In the genomic region with DNA sequence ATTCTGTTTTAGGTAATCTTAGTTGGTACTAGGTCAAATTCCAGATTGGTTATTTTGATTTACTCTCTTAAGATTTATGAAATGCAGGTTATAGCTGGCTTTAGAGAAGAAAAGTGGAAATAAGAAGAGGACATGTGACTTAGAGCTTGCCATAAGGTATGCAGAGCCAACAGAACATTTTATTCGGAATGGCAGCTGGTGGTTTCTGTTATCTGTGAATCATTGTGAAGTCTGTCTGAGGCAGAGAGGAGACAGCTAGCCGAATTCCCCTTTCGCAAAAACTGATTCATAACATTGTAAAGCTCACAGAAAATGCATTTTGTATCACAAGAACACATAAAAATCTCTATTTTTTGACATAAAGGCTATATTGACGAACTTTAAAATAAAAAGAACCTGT, we compare ENCODE assay signal across 13 cellular contexts.
DNase-seq lines count a peak whose midpoint lies in the region; ATAC-seq, FAIRE-seq and TF ChIP-seq lines count a peak whose summit lies in the region.
"Had no signal": no experiment of that assay in that cellular context is flagged by ENCODE, and none has a peak within 500 bp of the region (broad histone marks: within the 10 kb centered on the region; RNA-seq: fewer than 3 reads in every experiment).

No MANE protein-coding gene starts in this region.

- FAIRE-seq in bronchial epithelial cell (lab: Jason Lieb, UNC), result no peak
- no peak for FAIRE-seq in D721Med (lab: Jason Lieb, UNC)
- FAIRE-seq: colon had no signal

- no peaks in the 10 kb centered on the region for H3K27me3 ChIP-seq in bronchial epithelial cell (ENCODE audit: control insufficient read depth, insufficient read depth, low read length)
- H3K27me3 ChIP-seq: heart right ventricle had no signal

- no peaks in the 10 kb centered on the region for H3K4me1 Mint-ChIP-seq in activated T-cell treated with anti-CD3 and anti-CD28 coated beads, Interleukin-2, amount 50 U/mL, for 4 hours (ENCODE audit: low read depth)

- no peak overlapping the region for H3K4me3 Mint-ChIP-seq in activated T-cell treated with anti-CD3 and anti-CD28 coated beads, Interleukin-2, amount 50 U/mL, for 4 hours
- H3K4me3 Mint-ChIP-seq: activated B cell treated with CpG ODN at 0.5 μM for 24 hours; activated T-helper 1 cell treated with anti-CD3 and anti-CD28 coated beads, Interleukin-12 subunit alpha, Interleukin-12 subunit beta, Interleukin-2, Interleukin-4 antibody, amounts not matched to agents 30 ng/mL and 10 ng/mL and 1 ng/mL, durations not matched to agents 14 hours and 24 hours and 36 hours; CD4-positive, CD25-positive, alpha-beta regulatory T cell had no signal

- H3K36me3 ChIP-seq in bronchial epithelial cell (ENCODE audit: control insufficient read depth, insufficient read depth, low read length), result no peaks in the 10 kb centered on the region
- H3K36me3 ChIP-seq: heart right ventricle had no signal

- H3K9me3 Mint-ChIP-seq in activated T-cell treated with anti-CD3 and anti-CD28 coated beads, Interleukin-2, amount 50 U/mL, for 4 hours, result no peaks in the 10 kb centered on the region
- H3K9me3 Mint-ChIP-seq: activated B cell treated with CpG ODN at 0.5 μM for 24 hours; activated T-helper 1 cell treated with anti-CD3 and anti-CD28 coated beads, Interleukin-12 subunit alpha, Interleukin-12 subunit beta, Interleukin-2, Interleukin-4 antibody, amounts not matched to agents 30 ng/mL and 10 ng/mL and 1 ng/mL, durations not matched to agents 14 hours and 24 hours and 36 hours; CD4-positive, CD25-positive, alpha-beta regulatory T cell had no signal

- ATAC-seq in activated T-cell treated with anti-CD3 and anti-CD28 coated beads, Interleukin-2, amount 50 U/mL, for 4 hours, result no peak

- no peaks in the 10 kb centered on the region for H3K27me3 Mint-ChIP-seq in activated T-cell treated with anti-CD3 and anti-CD28 coated beads, Interleukin-2, amount 50 U/mL, for 4 hours (ENCODE audit: low read depth)
- H3K27me3 Mint-ChIP-seq: activated B cell treated with CpG ODN at 0.5 μM for 24 hours; CD4-positive, CD25-positive, alpha-beta regulatory T cell had no signal

- peaks cover 6% of the 10 kb centered on the region for H3K36me3 Mint-ChIP-seq in activated T-cell treated with anti-CD3 and anti-CD28 coated beads, Interleukin-2, amount 50 U/mL, for 4 hours (ENCODE audit: insufficient read depth)

- H3K4me3 ChIP-seq in bronchial epithelial cell (ENCODE audit: low read depth, low read length), result no peak overlapping the region
- H3K4me3 ChIP-seq: heart right ventricle had no signal

- DNase-seq in DMS 273 (lab: John Stamatoyannopoulos, UW; ENCODE audit: unreplicated experiment) (peak; percentile 84), NCI-H446 (lab: John Stamatoyannopoulos, UW) (peak; percentile 33 to 45), bronchial epithelial cell (ENCODE audit: low read depth) (peak; percentile 89), middle frontal gyrus (ENCODE audit: extremely low spot score, low spot score) (peak; percentile 7), NOMO-1 treated with dmso at 0.1 percent for 144 hours (lab: John Stamatoyannopoulos, UW; ENCODE audit: unreplicated experiment) (no peak), D721Med (ENCODE audit: insufficient read length, low spot score) (no peak), AG20443 (ENCODE audit: low spot score) (no peak)
- no peak for DNase-seq in activated T-cell treated with anti-CD3 and anti-CD28 coated beads, Interleukin-2, amount 50 U/mL, for 4 hours
- DNase-seq: activated B cell treated with CpG ODN at 0.5 μM for 24 hours; CD4-positive, CD25-positive, alpha-beta regulatory T cell; heart right ventricle had no signal

- no peak for TF ChIP-seq CTCF in bronchial epithelial cell (IDR thresholded peaks at IDR 0.05; ENCODE audit: insufficient read depth, low read length, severe bottlenecking)
- TF ChIP-seq CTCF in D721Med (IDR thresholded peaks at IDR 0.05; ENCODE audit: insufficient read depth, missing control alignments), result no peak

Comparison
In these comparisons a context has a peak if more than half of its experiments do, and no peak if none do; other contexts are left out.
1. DNase-seq: peak in DMS 273 (single experiment), NCI-H446 (2 of 2), bronchial epithelial cell (single experiment) and middle frontal gyrus (single experiment); none in NOMO-1 treated with dmso at 0.1 percent for 144 hours (single experiment), D721Med (single experiment), AG20443 (single experiment) and activated T-cell treated with anti-CD3 and anti-CD28 coated beads, Interleukin-2, amount 50 U/mL, for 4 hours (single experiment).